Comparison of ENCODE assay signal across 19 cellular contexts in genomic region chr4:159155119-159155518, GRCh38. TPM values are rescaled to one million over a fixed set of nuclear protein-coding genes. Genes with fewer than 3 reads are reported as not detected.
DNase-seq lines count a peak whose midpoint lies in the region; ATAC-seq, FAIRE-seq and TF ChIP-seq lines count a peak whose summit lies in the region.
"Had no signal": no experiment of that assay in that cellular context is flagged by ENCODE, and none has a peak within 500 bp of the region (broad histone marks: within the 10 kb centered on the region; RNA-seq: fewer than 3 reads in every experiment).

No MANE protein-coding gene starts in this region.

- H3K9ac ChIP-seq in BLaER1 (no peak overlapping the region), K562 (ENCODE audit: insufficient read depth in 1 of 2, low read depth in 2 of 2, low read length in 2 of 2) (no peak overlapping the region), neural progenitor cell (no peak overlapping the region)

- peaks cover 2% of the 10 kb centered on the region for H3K36me3 Mint-ChIP-seq in neural progenitor cell
- H3K36me3 Mint-ChIP-seq: CD14-positive monocyte; CD4-positive, alpha-beta memory T cell had no signal

- H3K79me2 ChIP-seq in K562 (ENCODE audit: control insufficient read depth, insufficient read depth, low read length) (peaks cover 88% of the 10 kb centered on the region), neural progenitor cell (ENCODE audit: low read depth) (peaks cover 87% of the 10 kb centered on the region)

- DNase-seq in HEK293T (ENCODE audit: extremely low spot score) (no peak), K562 (ENCODE audit: extremely low read depth in 1 of 4, low spot score in 3 of 4) (no peak), neural progenitor cell (ENCODE audit: low spot score) (no peak), islet precursor cell (no peak), T-helper 9 cell (no peak)
- no peak for DNase-seq in stimulated activated naive CD4-positive, alpha-beta T cell treated with Interleukin-2 at 50 U/mL for 16 hours (lab: John Stamatoyannopoulos, UW)
- DNase-seq: AML-193; CD4-positive, alpha-beta memory T cell; DMS153; DMS79; GDM1; HFFc6 had no signal

- peaks cover 18% of the 10 kb centered on the region for H3K4me1 Mint-ChIP-seq in neural progenitor cell

- H4K20me1 ChIP-seq in BLaER1 (peaks cover 85% of the 10 kb centered on the region), K562 (replicated peaks; ENCODE audit: control insufficient read depth, insufficient read depth, low read length) (no peaks in the 10 kb centered on the region), neural progenitor cell (ENCODE audit: low read depth) (peaks cover 49% of the 10 kb centered on the region)

- no peaks in the 10 kb centered on the region for H3K27me3 ChIP-seq in BLaER1
- no peaks in the 10 kb centered on the region for H3K27me3 ChIP-seq in K562 (ENCODE audit: control insufficient read depth in 2 of 2, insufficient read depth in 2 of 2, low read length in 2 of 2)
- no peaks in the 10 kb centered on the region for H3K27me3 ChIP-seq in neural progenitor cell

- H3K36me3 ChIP-seq in BLaER1: no peaks in the 10 kb centered on the region
- H3K36me3 ChIP-seq in K562 (ENCODE audit: control insufficient read depth, insufficient read depth, low read length): no peaks in the 10 kb centered on the region
- no peaks in the 10 kb centered on the region for H3K36me3 ChIP-seq in neural progenitor cell
- H3K36me3 ChIP-seq: HAP-1 had no signal

- no peak for FAIRE-seq in K562 (lab: Jason Lieb, UNC)
- FAIRE-seq: A549, H1 had no signal

- H3K27ac ChIP-seq in BLaER1 (no peak overlapping the region), K562 (ENCODE audit: extremely low read depth, low read depth, low read length) (no peak overlapping the region), neural progenitor cell (no peak overlapping the region)
- H3K27ac ChIP-seq: 22Rv1, A549 had no signal

- no peak overlapping the region for H2AFZ ChIP-seq in K562 (ENCODE audit: low read depth, low read length)
- no peak overlapping the region for H2AFZ ChIP-seq in neural progenitor cell (replicated peaks)

- POLR2A ChIA-PET in HEK293T (lab: Yijun Ruan, JAX) (no interaction called here), K562 (lab: Yijun Ruan, JAX) (no interaction called here)

- intact Hi-C loops in K562 (cut with micrococcal nuclease): no loop called here

- no peaks in the 10 kb centered on the region for H3K27me3 Mint-ChIP-seq in neural progenitor cell (ENCODE audit: insufficient read depth, low read depth)
- H3K27me3 Mint-ChIP-seq: CD4-positive, alpha-beta memory T cell had no signal

- H3K4me3 Mint-ChIP-seq in neural progenitor cell: no peak overlapping the region
- H3K4me3 Mint-ChIP-seq: CD14-positive monocyte; CD4-positive, alpha-beta memory T cell; HFFc6 had no signal

- H3K4me2 ChIP-seq in BLaER1 (peak overlapping the region; percentile 28; the same call in 1 of the 2 replicates), K562 (ENCODE audit: insufficient read depth, low read length) (no peak overlapping the region), neural progenitor cell (peak overlapping the region; percentile 49)
- H3K4me2 ChIP-seq: A549 had no signal

- H3K27ac Mint-ChIP-seq in neural progenitor cell: no peak overlapping the region
- H3K27ac Mint-ChIP-seq: CD14-positive monocyte, HFFc6 had no signal

- TF ChIP-seq CTCF in K562 (IDR thresholded peaks at IDR 0.05 in 2 of 3, conservative IDR thresholded peaks at IDR 0.05 in 1 of 3; ENCODE audit: insufficient read depth in 2 of 3, low read depth in 1 of 3, low read length in 3 of 3) (no peak), neural progenitor cell (IDR thresholded peaks at IDR 0.05) (no peak)

- no peak for TF ChIP-seq POLR2A in K562 (conservative IDR thresholded peaks at IDR 0.05)

- in situ Hi-C loops in K562 (cut with MboI): no loop called here

- H3K9me3 ChIP-seq in BLaER1 (no peaks in the 10 kb centered on the region), K562 (replicated peaks; ENCODE audit: control insufficient read depth, insufficient read depth, low read depth, low read length) (no peaks in the 10 kb centered on the region), neural progenitor cell (ENCODE audit: low read depth) (no peaks in the 10 kb centered on the region)
- H3K9me3 ChIP-seq: A549, HAP-1 had no signal

- WGBS in K562 (ENCODE audit: insufficient coverage, low coverage, missing lambda C conversion rate): 49% methylated on average over 4 of the region's 4 CpGs

- H3K4me3 ChIP-seq in BLaER1 (no peak overlapping the region), K562 (no peak overlapping the region), neural progenitor cell (no peak overlapping the region)
- H3K4me3 ChIP-seq: A549, HAP-1 had no signal

- TF ChIP-seq RAD21 in K562 (CRISPR knock-in tag; conservative IDR thresholded peaks at IDR 0.05 in 1 of 2, IDR thresholded peaks at IDR 0.05 in 1 of 2): no peak

- peaks cover 56% of the 10 kb centered on the region for H3K4me1 ChIP-seq in BLaER1
- H3K4me1 ChIP-seq in K562 (replicated peaks in 1 of 2; ENCODE audit: control insufficient read depth in 2 of 2, insufficient read depth in 2 of 2, low read length in 2 of 2): peaks cover 19 to 62% of the 10 kb centered on the region in 2 experiments; a peak in 4 of 5 replicates
- H3K4me1 ChIP-seq in neural progenitor cell: peaks cover 60% of the 10 kb centered on the region
- H3K4me1 ChIP-seq: A549 had no signal

- peaks cover 28% of the 10 kb centered on the region for H3F3A ChIP-seq in neural progenitor cell (ENCODE audit: low read depth)

- ATAC-seq in K562: no peak
- no peak for ATAC-seq in HG03045 (IDR thresholded peaks at IDR 0.05; ENCODE audit: unreplicated experiment)
- ATAC-seq: A549 had no signal

- BruUV-seq in K562 (replicated peaks; lab: Mats Ljungman, UMichigan): no TSS peak

- no peak for TF ChIP-seq EP300 in K562 (IDR thresholded peaks at IDR 0.05; ENCODE audit: low read length)

- H3K9me3 Mint-ChIP-seq in neural progenitor cell: no peaks in the 10 kb centered on the region
- H3K9me3 Mint-ChIP-seq: CD14-positive monocyte; CD4-positive, alpha-beta memory T cell; HFFc6 had no signal

- CTCF ChIA-PET in HEK293T (lab: Yijun Ruan, JAX) (interaction anchor here (0.5 kb wide), 1 partner anchor 799 kb away, joined by 3 read pairs; no protein-coding TSS in a partner anchor), K562 (lab: Yijun Ruan, JAX; ENCODE audit: low intra/inter-chr PET ratio) (no interaction called here)

- H3K9me1 ChIP-seq in K562 (ENCODE audit: control insufficient read depth, insufficient read depth, low read length): no peaks in the 10 kb centered on the region

TF ChIP-seq in HEK293T, 16 proteins besides CTCF, POLR2A, EP300 and RAD21:
- TF ChIP-seq FOXM1 (IDR thresholded peaks at IDR 0.05; ENCODE audit: borderline replicate concordance): no peak
- peak; percentile 89 for TF ChIP-seq PKNOX1 (IDR thresholded peaks at IDR 0.05)
TF ChIP-seq in HEK293T: peak in this region for 1.

TF ChIP-seq in K562, 482 proteins besides CTCF, POLR2A, EP300 and RAD21 (continues in another document):
- TF ChIP-seq ARID1B (IDR thresholded peaks at IDR 0.05) (0 out of 2 replicates have a peak, but pooled peaks have one; percentile 11), PBX2 (CRISPR knock-in tag; IDR thresholded peaks at IDR 0.05; ENCODE audit: low read depth) (no peak), PBX2 (tag; conservative IDR thresholded peaks at IDR 0.05; ENCODE audit: low read depth) (peak; percentile 46; the same call in 1 of the 2 replicates)

RNA-seq across cellular contexts. Expression of gene RAPGEF2, which starts 52.2 kb away (rescaled TPM):
- 50.9 and 149 TPM in 2 replicates for total RNA-seq in K562 (2011; cell fraction: chromatin; rRNA removed; ENCODE audit: low replicate concordance)
- total RNA-seq in K562 (2011; cell fraction: nucleolus; rRNA removed): 21.8 and 31.8 TPM in 2 replicates
- 43.3 and 46.7 TPM in 2 replicates for total RNA-seq in K562 (2011; cell fraction: nucleoplasm; rRNA removed)
- total RNA-seq in K562 (2014; rRNA removed): 21.2 and 21.4 TPM in 2 replicates
- 24.1 and 27.3 TPM in 2 replicates for total RNA-seq in K562 (2014; rRNA removed; fragmentation: Illumina TruSeq; extraction: Trizol)
- total RNA-seq in K562 (2015; rRNA removed; fragmentation: Illumina TruSeq; extraction: Trizol): 29.9 and 32.6 TPM in 2 replicates
- 17.1 and 23.1 TPM in 2 replicates for total RNA-seq in K562 (2021)
- 28.4 and 31.1 TPM in 2 replicates for polyA plus RNA-seq in K562 (2011; rRNA removed)
- polyA plus RNA-seq in K562 (2011; cell fraction: cytosol; rRNA removed): 15.8 and 20.2 TPM in 2 replicates
- 45.9 and 58.3 TPM in 2 replicates for polyA plus RNA-seq in K562 (2011; cell fraction: nucleus; rRNA removed)
- 16.1 and 24.1 TPM in 2 replicates for polyA plus RNA-seq in K562 (2012)
- polyA plus RNA-seq in K562 (2014; fragmentation: Illumina TruSeq; extraction: Trizol): 22.1 and 26.8 TPM in 2 replicates
- 1 to 10 TPM; 3.1 to 3.4 TPM for polyA plus RNA-seq in K562 (2014; fragmentation: Nextera tagmentation; extraction: Ambion mirVana)
- 13.1 and 15.0 TPM in 2 replicates for polyA plus RNA-seq in K562 (2014; rRNA removed)
- polyA minus RNA-seq in K562 (2011; rRNA and poly(A)+ RNA removed): 127 and 148 TPM in 2 replicates
- polyA minus RNA-seq in K562 (2011; cell fraction: cytosol; rRNA and poly(A)+ RNA removed): 23.8 and 34.2 TPM in 2 replicates
- 42.3 and 86.1 TPM in 2 replicates for polyA minus RNA-seq in K562 (2011; cell fraction: nucleus; rRNA and poly(A)+ RNA removed)
- 49.5 and 70.4 TPM in 2 replicates for total RNA-seq in neural progenitor cell (ENCODE audit: low replicate concordance)
